ENCODE assay signal across 8 cellular contexts in the genomic region with DNA sequence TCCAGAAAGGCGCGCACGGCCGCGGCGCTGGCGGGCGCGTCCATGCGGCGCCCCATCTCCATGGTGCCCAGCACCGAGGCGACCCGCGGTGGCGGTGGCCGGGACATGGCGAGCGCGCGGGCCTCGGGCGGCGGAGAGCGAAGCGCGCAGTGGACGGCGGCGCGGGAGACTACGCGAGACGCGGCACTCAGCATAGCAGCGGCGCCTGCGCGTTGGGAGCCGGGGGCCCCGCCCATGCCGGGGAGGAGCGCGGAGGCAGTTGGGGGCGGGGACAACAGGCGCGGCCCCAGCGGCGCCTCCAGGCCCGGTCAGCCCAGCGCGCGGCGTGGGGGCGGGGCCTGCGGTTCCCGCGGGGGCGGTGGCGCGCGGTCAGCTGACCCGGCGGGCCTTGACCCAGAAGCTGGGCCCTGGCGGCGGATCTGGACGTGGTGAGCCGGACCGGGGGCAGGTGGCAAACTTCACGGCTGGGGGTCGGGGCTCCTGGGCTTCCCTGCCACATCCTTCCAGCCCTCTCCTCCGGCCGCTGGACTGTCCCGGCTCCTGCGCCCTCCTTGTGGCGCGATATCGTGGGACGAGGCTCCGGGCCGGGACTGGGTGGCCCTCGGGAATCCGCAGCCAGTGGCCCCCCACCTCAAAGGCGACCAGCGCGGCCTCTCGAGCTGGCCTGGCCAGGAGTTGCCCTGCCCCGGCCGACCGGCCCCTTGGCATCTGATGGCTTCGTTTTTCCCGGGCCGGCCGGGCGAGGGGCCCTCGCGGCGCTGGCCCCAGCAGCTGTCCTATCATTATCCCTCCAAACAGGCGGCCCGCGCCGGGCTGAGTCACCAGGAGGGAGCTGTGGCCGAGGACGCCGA.
DNase-seq lines count a peak whose midpoint lies in the region; ATAC-seq lines count a peak whose summit lies in the region.

A gene (minus strand): TSS at position 214 of the 851 bp plus-strand sequence. CDS start 20 bp downstream, at position 194.
A gene with protein sequence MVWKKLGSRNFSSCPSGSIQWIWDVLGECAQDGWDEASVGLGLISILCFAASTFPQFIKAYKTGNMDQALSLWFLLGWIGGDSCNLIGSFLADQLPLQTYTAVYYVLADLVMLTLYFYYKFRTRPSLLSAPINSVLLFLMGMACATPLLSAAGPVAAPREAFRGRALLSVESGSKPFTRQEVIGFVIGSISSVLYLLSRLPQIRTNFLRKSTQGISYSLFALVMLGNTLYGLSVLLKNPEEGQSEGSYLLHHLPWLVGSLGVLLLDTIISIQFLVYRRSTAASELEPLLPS (plus strand): TSS at position 396 of the 851 bp plus-strand sequence. CDS start 5,352 bp downstream, outside the sequence.

- no peaks in the 10 kb centered on the region for H3K27me3 Mint-ChIP-seq in central memory CD8-positive, alpha-beta T cell

- peaks cover 26% of the 10 kb centered on the region for H3K36me3 Mint-ChIP-seq in central memory CD8-positive, alpha-beta T cell (ENCODE audit: insufficient read depth)

- H3K27ac Mint-ChIP-seq in central memory CD8-positive, alpha-beta T cell (ENCODE audit: low read depth) = peak within 1 kb of the TSS; percentile 75

- ATAC-seq in GM19023 (IDR thresholded peaks at IDR 0.05; ENCODE audit: unreplicated experiment) (peak; percentile 78), HG03175 (IDR thresholded peaks at IDR 0.05; ENCODE audit: unreplicated experiment) (peak; percentile 72)
- peak; percentile 90 to 95 for ATAC-seq in activated CD4-positive, CD25-positive, alpha-beta regulatory T cell treated with anti-CD3 and anti-CD28 coated beads, Interleukin-2, amount 50 U/mL, for 24 hours
- peak; percentile 92 for ATAC-seq in central memory CD8-positive, alpha-beta T cell (replicated peaks; ENCODE audit: extremely low read depth, poor library complexity, severe bottlenecking)

- H3K4me3 Mint-ChIP-seq in central memory CD8-positive, alpha-beta T cell = peak within 1 kb of the TSS; percentile 81

- no peaks in the 10 kb centered on the region for H3K9me3 Mint-ChIP-seq in central memory CD8-positive, alpha-beta T cell

- DNase-seq in AG08396 (ENCODE audit: low spot score) (peak; percentile 100), NCI-H2227 treated with DMSO at 0.1 percent for 48 hours (lab: John Stamatoyannopoulos, UW) (peak; percentile 93), iris pigment epithelial cell (ENCODE audit: low read depth) (peak; percentile 90)
- peak; percentile 82 to 84 for DNase-seq in central memory CD8-positive, alpha-beta T cell (ENCODE audit: low spot score in 2 of 2)
- peak; percentile 84 to 85 for DNase-seq in stimulated activated CD4-positive, alpha-beta T cell treated with anti-CD3 and anti-CD28 coated beads, Interleukin-12 subunit alpha, Interleukin-12 subunit beta, amount 100 ng/mL, for 24 hours (ENCODE audit: low read depth in 2 of 2)

- H3K4me1 Mint-ChIP-seq in central memory CD8-positive, alpha-beta T cell = peaks cover 37% of the 10 kb centered on the region

Comparison
In these comparisons a context has a peak if more than half of its experiments do, and no peak if none do; other contexts are left out.
1. Peak in every context shown above with its lines: DNase-seq and ATAC-seq.